Comparison of ENCODE assay signal across 20 cellular contexts in genomic region chr2:30765226-30765625, GRCh38. TPM values are rescaled to one million over a fixed set of nuclear protein-coding genes. Genes with fewer than 3 reads are reported as not detected.
DNase-seq lines count a peak whose midpoint lies in the region; FAIRE-seq and TF ChIP-seq lines count a peak whose summit lies in the region.
"Had no signal": no experiment of that assay in that cellular context is flagged by ENCODE, and none has a peak within 500 bp of the region (broad histone marks: within the 10 kb centered on the region; RNA-seq: fewer than 3 reads in every experiment).

No MANE protein-coding gene starts in this region.

- no peak overlapping the region for H2BK20ac ChIP-seq in H1 (ENCODE audit: low read length)

- H3K27me3 ChIP-seq in BLaER1 treated with 17β-estradiol and CSF1 and Interleukin-3, amounts not matched to agents 10 nM and 100 nM: peaks cover 0 to 27% (median 0%) of the 10 kb centered on the region in 11 experiments; a peak in 4 of 22 replicates
- H3K27me3 ChIP-seq in H1 (replicated peaks in 1 of 4; ENCODE audit: control insufficient read depth in 3 of 4, extremely low read depth in 1 of 4, insufficient read depth in 3 of 4, low read length in 3 of 4): no peaks in the 10 kb centered on the region
- no peaks in the 10 kb centered on the region for H3K27me3 ChIP-seq in neuronal stem cell (ENCODE audit: control insufficient read depth in 3 of 3, insufficient read depth in 3 of 3, low read depth in 1 of 3, low read length in 3 of 3)
- H3K27me3 ChIP-seq: BE2C had no signal

- no peaks in the 10 kb centered on the region for H3K36me3 ChIP-seq in BLaER1 treated with 17β-estradiol and CSF1 and Interleukin-3, amounts not matched to agents 10 nM and 100 nM
- H3K36me3 ChIP-seq in H1 (ENCODE audit: control insufficient read depth in 2 of 4, insufficient read depth in 4 of 4, low read length in 3 of 4) (no peaks in the 10 kb centered on the region), neuronal stem cell (replicated peaks in 1 of 2; ENCODE audit: control insufficient read depth in 2 of 2, insufficient read depth in 2 of 2, low read length in 2 of 2) (no peaks in the 10 kb centered on the region)
- H3K36me3 ChIP-seq: BE2C had no signal

- H2BK12ac ChIP-seq in H1 (ENCODE audit: low read depth, low read length) (0 out of 2 replicates have a peak overlapping the region, but pooled peaks have one; percentile 3), neuronal stem cell (ENCODE audit: low read length) (no peak overlapping the region)

- H3K4ac ChIP-seq in H1 (replicated peaks; ENCODE audit: insufficient read length, low read depth, low read length) (no peak overlapping the region), neuronal stem cell (ENCODE audit: low read length) (no peak overlapping the region)

- H3K4me2 ChIP-seq in BLaER1 treated with 17β-estradiol and CSF1 and Interleukin-3, amounts not matched to agents 10 nM and 100 nM: peak overlapping the region in 9 of 11 experiments; percentile 55 to 94 (median 85); a peak in 17 of 22 replicates
- H3K4me2 ChIP-seq in H1 (ENCODE audit: insufficient read depth in 1 of 2, low read depth in 2 of 2, low read length in 2 of 2) (no peak overlapping the region), neuronal stem cell (ENCODE audit: insufficient read depth, low read length, poor library complexity, severe bottlenecking) (no peak overlapping the region)
- H3K4me2 ChIP-seq: GM23338 had no signal

- H3K23me2 ChIP-seq in H1 (ENCODE audit: low read depth, low read length): no peaks in the 10 kb centered on the region

- H3K79me1 ChIP-seq in H1 (ENCODE audit: low read depth, low read length): no peaks in the 10 kb centered on the region
- H3K79me1 ChIP-seq in neuronal stem cell (ENCODE audit: low read depth, low read length): no peaks in the 10 kb centered on the region

- no peak for TF ChIP-seq RAD21 in H1 (IDR thresholded peaks at IDR 0.05 in 1 of 2, conservative IDR thresholded peaks at IDR 0.05 in 1 of 2; ENCODE audit: low read depth in 2 of 2, low read length in 2 of 2)

- H3K9ac ChIP-seq in BLaER1 treated with 17β-estradiol and CSF1 and Interleukin-3, amounts not matched to agents 10 nM and 100 nM: no peak overlapping the region
- H3K9ac ChIP-seq in H1 (replicated peaks in 1 of 4; ENCODE audit: extremely low read depth in 1 of 4, low read depth in 3 of 4, low read length in 3 of 4) (no peak overlapping the region), neuronal stem cell (ENCODE audit: low read depth, low read length, poor library complexity) (no peak overlapping the region)

- no peaks in the 10 kb centered on the region for H3K79me2 ChIP-seq in H1 (ENCODE audit: control insufficient read depth in 1 of 2, insufficient read depth in 2 of 2, low read length in 2 of 2)

- H3K9me3 ChIP-seq in BLaER1 treated with 17β-estradiol and CSF1 and Interleukin-3, amounts not matched to agents 10 nM and 100 nM (replicated peaks in 1 of 11): no peaks in the 10 kb centered on the region
- no peaks in the 10 kb centered on the region for H3K9me3 ChIP-seq in H1 (ENCODE audit: insufficient read depth in 2 of 2, low read depth in 1 of 2, low read length in 1 of 2)
- H3K9me3 ChIP-seq in neuronal stem cell (replicated peaks in 1 of 2; ENCODE audit: control insufficient read depth in 2 of 2, insufficient read depth in 1 of 2, low read depth in 1 of 2, low read length in 2 of 2): no peaks in the 10 kb centered on the region
- H3K9me3 ChIP-seq: BE2C had no signal

- H3K56ac ChIP-seq in H1 (replicated peaks; ENCODE audit: insufficient read length, low read depth, low read length): no peak overlapping the region

- 90% methylated on average over 4 of the region's 4 CpGs; no CpG with 5 or more reads in 1 of the 2 experiments for WGBS in H1 (ENCODE audit: extremely low coverage in 1 of 2, insufficient coverage in 1 of 2, insufficient read length in 1 of 2, insufficient replicate concordance in 2 of 2, low coverage in 1 of 2, low lambda C conversion rate in 2 of 2, missing lambda C conversion rate in 1 of 2), 2 experiments
- WGBS in neuronal stem cell (ENCODE audit: extremely low coverage in 2 of 2, insufficient read length in 2 of 2, insufficient replicate concordance in 1 of 2), 2 donors: no CpG with 5 or more reads among the region's 4 CpGs

- CTCF ChIA-PET in H1 (lab: Charles Lee; ENCODE audit: partially characterized antibody): interaction anchor here (1.5 kb wide), 1 partner anchor 568 kb away, joined by 5 read pairs; no protein-coding TSS in a partner anchor

- no peaks in the 10 kb centered on the region for H4K20me1 ChIP-seq in BLaER1 treated with 17β-estradiol and CSF1 and Interleukin-3, amounts not matched to agents 10 nM and 100 nM
- H4K20me1 ChIP-seq in H1 (replicated peaks in 1 of 2; ENCODE audit: control insufficient read depth in 1 of 2, insufficient read depth in 2 of 2, low read length in 2 of 2): no peaks in the 10 kb centered on the region

- no peak for TF ChIP-seq EP300 in H1 (IDR thresholded peaks at IDR 0.05; ENCODE audit: borderline replicate concordance in 1 of 2, low read depth in 2 of 2, low read length in 2 of 2)

- in situ Hi-C loops in GM13976 (cut with MboI; ENCODE audit: low sequenced_read_pairs, unreplicated experiment): no loop called here

- H3K14ac ChIP-seq in H1 (ENCODE audit: insufficient read length) (no peak overlapping the region), neuronal stem cell (ENCODE audit: low read length) (peak overlapping the region; percentile 50)

- H4K91ac ChIP-seq in H1 (replicated peaks; ENCODE audit: insufficient read length, low read length) (no peak overlapping the region), neuronal stem cell (ENCODE audit: low read depth, low read length, poor library complexity) (no peak overlapping the region)

- H3K4me3 ChIP-seq in BLaER1 treated with 17β-estradiol and CSF1 and Interleukin-3, amounts not matched to agents 10 nM and 100 nM: no peak overlapping the region
- H3K4me3 ChIP-seq in H1 (ENCODE audit: extremely low read depth in 1 of 4, insufficient read depth in 2 of 4, low read depth in 3 of 4, low read length in 4 of 4) (no peak overlapping the region), neuronal stem cell (ENCODE audit: low read length in 2 of 2) (no peak overlapping the region)
- H3K4me3 ChIP-seq: GM23338 had no signal

- H2AFZ ChIP-seq in H1 (ENCODE audit: low read length) (no peak overlapping the region), neuronal stem cell (ENCODE audit: low read length) (no peak overlapping the region)
- H2AFZ ChIP-seq: GM23338 had no signal

- no peak overlapping the region for H2BK5ac ChIP-seq in H1 (ENCODE audit: low read depth, low read length)
- no peak overlapping the region for H2BK5ac ChIP-seq in neuronal stem cell (ENCODE audit: low read length)

- no peak for TF ChIP-seq POLR2A in H1 (IDR thresholded peaks at IDR 0.05; ENCODE audit: control extremely low read depth in 1 of 2, low read depth in 2 of 2, low read length in 2 of 2)

- no peak for FAIRE-seq in H1 (lab: Jason Lieb, UNC)
- FAIRE-seq: A204.1, GM19239, HepG2 had no signal

- H3K23ac ChIP-seq in H1 (ENCODE audit: insufficient read length): no peak overlapping the region
- no peak overlapping the region for H3K23ac ChIP-seq in neuronal stem cell (ENCODE audit: low read depth, low read length, poor library complexity)

- H4K8ac ChIP-seq in H1 (ENCODE audit: extremely low read depth, insufficient read depth, low read length) (no peak overlapping the region), neuronal stem cell (ENCODE audit: low read depth, low read length) (no peak overlapping the region)

- no peak overlapping the region for H2BK15ac ChIP-seq in H1 (ENCODE audit: low read length)
- H2BK15ac ChIP-seq in neuronal stem cell (ENCODE audit: low read length): no peak overlapping the region

- H2BK120ac ChIP-seq in H1 (replicated peaks; ENCODE audit: low read depth, low read length): no peak overlapping the region
- no peak overlapping the region for H2BK120ac ChIP-seq in neuronal stem cell (ENCODE audit: low read depth, low read length)

- POLR2A ChIA-PET in H1 (lab: Charles Lee; ENCODE audit: partially characterized antibody): no interaction called here

- H3K18ac ChIP-seq in H1 (ENCODE audit: extremely low read depth, low read length) (no peak overlapping the region), neuronal stem cell (ENCODE audit: low read length) (no peak overlapping the region)

- DNase-seq in H1 (ENCODE audit: low read depth in 1 of 2, low spot score in 2 of 2) (no peak), neuronal stem cell (ENCODE audit: low spot score) (no peak), NCI-H345 treated with DMSO at 0.1 percent for 48 hours (lab: John Stamatoyannopoulos, UW; ENCODE audit: unreplicated experiment) (no peak), mucosa of gallbladder (ENCODE audit: low spot score) (no peak), GM13976 (ENCODE audit: low spot score) (no peak)
- DNase-seq: ACHN; BE2C; Calu3; CD8-positive, alpha-beta T cell; DMS79 treated with DMSO at 0.1 percent for 48 hours; GF-D8; H7; HFFc6; KBM-7 had no signal

- peaks cover 20 to 95% (median 83%) of the 10 kb centered on the region in 10 experiments for H3K4me1 ChIP-seq in BLaER1 treated with 17β-estradiol and CSF1 and Interleukin-3, amounts not matched to agents 10 nM and 100 nM
- H3K4me1 ChIP-seq in H1 (replicated peaks in 1 of 4; ENCODE audit: control insufficient read depth in 3 of 4, insufficient read depth in 4 of 4, low read length in 3 of 4) (no peaks in the 10 kb centered on the region), neuronal stem cell (ENCODE audit: control insufficient read depth in 2 of 2, insufficient read depth in 1 of 2, low read depth in 1 of 2, low read length in 2 of 2) (peaks cover 0 to 8% of the 10 kb centered on the region in 2 donors)
- H3K4me1 ChIP-seq: BE2C had no signal

- no peak overlapping the region for H3K27ac ChIP-seq in BLaER1 treated with 17β-estradiol and CSF1 and Interleukin-3, amounts not matched to agents 10 nM and 100 nM
- H3K27ac ChIP-seq in H1 (ENCODE audit: low read depth, low read length) (no peak overlapping the region), neuronal stem cell (replicated peaks; ENCODE audit: low read length) (no peak overlapping the region)

- TF ChIP-seq CTCF in H1 (IDR thresholded peaks at IDR 0.05; ENCODE audit: control extremely low read depth in 1 of 3, insufficient read depth in 1 of 3, low read depth in 1 of 3, low read length in 3 of 3) (no peak), GM13976 (IDR thresholded peaks at IDR 0.05; ENCODE audit: borderline replicate concordance, control extremely low read depth, extremely low read depth, insufficient read depth, missing control alignments) (no peak)

- H4K5ac ChIP-seq in H1 (ENCODE audit: insufficient read length, low read depth, low read length): no peak overlapping the region

- H2AK5ac ChIP-seq in H1 (ENCODE audit: low read depth, low read length) (no peak overlapping the region), neuronal stem cell (ENCODE audit: low read depth, low read length) (no peak overlapping the region)

RNA-seq across cellular contexts. Expression of gene CAPN13, which starts 42.0 kb away (rescaled TPM):
- 0.94 and 2.4 TPM in 2 replicates for total RNA-seq in H1 (2021; fragmentation: NEBNext Ultra II Directional; extraction: Animal tissue kit (Norgen Biotek cat#: 25700))
- 1.5 and 2.4 TPM in 2 replicates for polyA plus RNA-seq in H1 (2011; rRNA removed)
- polyA plus RNA-seq in H1 (2011; cell fraction: cytosol; rRNA removed): 1.4 TPM
- 5.0 TPM for polyA plus RNA-seq in H1 (2011; cell fraction: nucleus; rRNA removed)
- polyA plus RNA-seq in H1 (2012, experiment 1 of 2): 0.88 to 2.3 TPM (median 1.9 TPM) in 4 replicates
- polyA plus RNA-seq in H1 (2012, experiment 2 of 2): 0.33 TPM
- 1.3 TPM for polyA plus RNA-seq in H1 (2013, experiment 1 of 2)
- 0.98 TPM for polyA plus RNA-seq in H1 (2013, experiment 2 of 2)
- 6.8 and 8.2 TPM in 2 replicates for polyA minus RNA-seq in H1 (2011; rRNA and poly(A)+ RNA removed)
- polyA minus RNA-seq in H1 (2011; cell fraction: cytosol; rRNA and poly(A)+ RNA removed): 0.95 TPM
- 12.0 TPM for polyA minus RNA-seq in H1 (2011; cell fraction: nucleus; rRNA and poly(A)+ RNA removed)
- not detected for polyA plus RNA-seq in neuronal stem cell (2013, experiment 1 of 2)
- polyA plus RNA-seq in neuronal stem cell (2013, experiment 2 of 2): not detected
- 44.4 TPM for total RNA-seq in mucosa of gallbladder
- total RNA-seq: CD8-positive, alpha-beta T cell; HepG2; HFFc6 had no signal
- polyA plus RNA-seq: HepG2, IgD-negative memory B cell had no signal

Comparison
In these comparisons a context has a peak if more than half of its experiments do, and no peak if none do; other contexts are left out.
1. H3K4me2 ChIP-seq: peak in BLaER1 treated with 17β-estradiol and CSF1 and Interleukin-3, amounts not matched to agents 10 nM and 100 nM (9 of 11); none in H1 (0 of 2) and neuronal stem cell (single experiment).
2. RNA of gene CAPN13, which starts 42.0 kb away (total RNA-seq): 44.4 TPM in mucosa of gallbladder (single experiment); 0.94 to 2.4 TPM in H1; every median in the first group is over 10 times any median in the second.